ENCODE assay signal across 1 cellular context in genomic region chr14:22897357-22897756, GRCh38.
TF ChIP-seq lines count a peak whose summit lies in the region.

No MANE protein-coding gene starts in this region.

TF ChIP-seq in K562, 482 proteins besides CTCF, POLR2A, EP300 and RAD21 (continued from another document and continues in another):
- TF ChIP-seq, protein P1, sequence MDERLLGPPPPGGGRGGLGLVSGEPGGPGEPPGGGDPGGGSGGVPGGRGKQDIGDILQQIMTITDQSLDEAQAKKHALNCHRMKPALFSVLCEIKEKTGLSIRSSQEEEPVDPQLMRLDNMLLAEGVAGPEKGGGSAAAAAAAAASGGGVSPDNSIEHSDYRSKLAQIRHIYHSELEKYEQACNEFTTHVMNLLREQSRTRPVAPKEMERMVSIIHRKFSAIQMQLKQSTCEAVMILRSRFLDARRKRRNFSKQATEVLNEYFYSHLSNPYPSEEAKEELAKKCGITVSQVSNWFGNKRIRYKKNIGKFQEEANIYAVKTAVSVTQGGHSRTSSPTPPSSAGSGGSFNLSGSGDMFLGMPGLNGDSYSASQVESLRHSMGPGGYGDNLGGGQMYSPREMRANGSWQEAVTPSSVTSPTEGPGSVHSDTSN (CRISPR knock-in tag; IDR thresholded peaks at IDR 0.05; ENCODE audit: low read depth), result no peak
- TF ChIP-seq, protein P1 (tag; conservative IDR thresholded peaks at IDR 0.05; ENCODE audit: low read depth), result no peak
- TF ChIP-seq, protein P2, sequence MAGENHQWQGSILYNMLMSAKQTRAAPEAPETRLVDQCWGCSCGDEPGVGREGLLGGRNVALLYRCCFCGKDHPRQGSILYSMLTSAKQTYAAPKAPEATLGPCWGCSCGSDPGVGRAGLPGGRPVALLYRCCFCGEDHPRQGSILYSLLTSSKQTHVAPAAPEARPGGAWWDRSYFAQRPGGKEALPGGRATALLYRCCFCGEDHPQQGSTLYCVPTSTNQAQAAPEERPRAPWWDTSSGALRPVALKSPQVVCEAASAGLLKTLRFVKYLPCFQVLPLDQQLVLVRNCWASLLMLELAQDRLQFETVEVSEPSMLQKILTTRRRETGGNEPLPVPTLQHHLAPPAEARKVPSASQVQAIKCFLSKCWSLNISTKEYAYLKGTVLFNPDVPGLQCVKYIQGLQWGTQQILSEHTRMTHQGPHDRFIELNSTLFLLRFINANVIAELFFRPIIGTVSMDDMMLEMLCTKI (IDR thresholded peaks at IDR 0.05; ENCODE audit: partially characterized antibody), result no peak
- TF ChIP-seq SMAD1 (IDR thresholded peaks at IDR 0.05; ENCODE audit: low read depth, low read length, partially characterized antibody), result no peak
- TF ChIP-seq, protein P3, sequence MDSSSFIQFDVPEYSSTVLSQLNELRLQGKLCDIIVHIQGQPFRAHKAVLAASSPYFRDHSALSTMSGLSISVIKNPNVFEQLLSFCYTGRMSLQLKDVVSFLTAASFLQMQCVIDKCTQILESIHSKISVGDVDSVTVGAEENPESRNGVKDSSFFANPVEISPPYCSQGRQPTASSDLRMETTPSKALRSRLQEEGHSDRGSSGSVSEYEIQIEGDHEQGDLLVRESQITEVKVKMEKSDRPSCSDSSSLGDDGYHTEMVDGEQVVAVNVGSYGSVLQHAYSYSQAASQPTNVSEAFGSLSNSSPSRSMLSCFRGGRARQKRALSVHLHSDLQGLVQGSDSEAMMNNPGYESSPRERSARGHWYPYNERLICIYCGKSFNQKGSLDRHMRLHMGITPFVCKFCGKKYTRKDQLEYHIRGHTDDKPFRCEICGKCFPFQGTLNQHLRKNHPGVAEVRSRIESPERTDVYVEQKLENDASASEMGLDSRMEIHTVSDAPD (CRISPR knock-in tag; IDR thresholded peaks at IDR 0.05), result no peak
- TF ChIP-seq DACH1 (IDR thresholded peaks at IDR 0.05; ENCODE audit: partially characterized antibody), result no peak
- TF ChIP-seq KLF13 (tag; IDR thresholded peaks at IDR 0.05; ENCODE audit: borderline replicate concordance, low read depth), result no peak
- TF ChIP-seq BRF2 (IDR thresholded peaks at IDR 0.05; ENCODE audit: borderline replicate concordance, insufficient read depth, insufficient read length), result no peak
- TF ChIP-seq ZBTB49 (CRISPR knock-in tag; IDR thresholded peaks at IDR 0.05; ENCODE audit: borderline replicate concordance), result no peak
- TF ChIP-seq E2F1 (CRISPR knock-in tag; IDR thresholded peaks at IDR 0.05), result no peak
- peak; percentile 73; the same call in 1 of the 2 replicates for TF ChIP-seq ZNF274 (IDR thresholded peaks at IDR 0.05; ENCODE audit: borderline replicate concordance, low read depth, low read length)
- TF ChIP-seq, protein P4, sequence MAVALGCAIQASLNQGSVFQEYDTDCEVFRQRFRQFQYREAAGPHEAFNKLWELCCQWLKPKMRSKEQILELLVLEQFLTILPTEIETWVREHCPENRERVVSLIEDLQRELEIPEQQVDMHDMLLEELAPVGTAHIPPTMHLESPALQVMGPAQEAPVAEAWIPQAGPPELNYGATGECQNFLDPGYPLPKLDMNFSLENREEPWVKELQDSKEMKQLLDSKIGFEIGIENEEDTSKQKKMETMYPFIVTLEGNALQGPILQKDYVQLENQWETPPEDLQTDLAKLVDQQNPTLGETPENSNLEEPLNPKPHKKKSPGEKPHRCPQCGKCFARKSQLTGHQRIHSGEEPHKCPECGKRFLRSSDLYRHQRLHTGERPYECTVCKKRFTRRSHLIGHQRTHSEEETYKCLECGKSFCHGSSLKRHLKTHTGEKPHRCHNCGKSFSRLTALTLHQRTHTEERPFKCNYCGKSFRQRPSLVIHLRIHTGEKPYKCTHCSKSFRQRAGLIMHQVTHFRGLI (CRISPR knock-in tag; IDR thresholded peaks at IDR 0.05), result no peak
- no peak for TF ChIP-seq KLF10 (CRISPR knock-in tag; IDR thresholded peaks at IDR 0.05)
- no peak for TF ChIP-seq FIP1L1 (IDR thresholded peaks at IDR 0.05; ENCODE audit: low read depth, low read length, poor library complexity, severe bottlenecking)
- TF ChIP-seq, protein P5, sequence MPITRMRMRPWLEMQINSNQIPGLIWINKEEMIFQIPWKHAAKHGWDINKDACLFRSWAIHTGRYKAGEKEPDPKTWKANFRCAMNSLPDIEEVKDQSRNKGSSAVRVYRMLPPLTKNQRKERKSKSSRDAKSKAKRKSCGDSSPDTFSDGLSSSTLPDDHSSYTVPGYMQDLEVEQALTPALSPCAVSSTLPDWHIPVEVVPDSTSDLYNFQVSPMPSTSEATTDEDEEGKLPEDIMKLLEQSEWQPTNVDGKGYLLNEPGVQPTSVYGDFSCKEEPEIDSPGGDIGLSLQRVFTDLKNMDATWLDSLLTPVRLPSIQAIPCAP (CRISPR knock-in tag; IDR thresholded peaks at IDR 0.05; ENCODE audit: borderline replicate concordance), result no peak
- TF ChIP-seq SP2 (IDR thresholded peaks at IDR 0.05; ENCODE audit: extremely low read depth, low read depth, low read length, poor library complexity, severe bottlenecking), result no peak
- peak; percentile 88 for TF ChIP-seq SMARCA4 (IDR thresholded peaks at IDR 0.05)
- TF ChIP-seq, protein P6, sequence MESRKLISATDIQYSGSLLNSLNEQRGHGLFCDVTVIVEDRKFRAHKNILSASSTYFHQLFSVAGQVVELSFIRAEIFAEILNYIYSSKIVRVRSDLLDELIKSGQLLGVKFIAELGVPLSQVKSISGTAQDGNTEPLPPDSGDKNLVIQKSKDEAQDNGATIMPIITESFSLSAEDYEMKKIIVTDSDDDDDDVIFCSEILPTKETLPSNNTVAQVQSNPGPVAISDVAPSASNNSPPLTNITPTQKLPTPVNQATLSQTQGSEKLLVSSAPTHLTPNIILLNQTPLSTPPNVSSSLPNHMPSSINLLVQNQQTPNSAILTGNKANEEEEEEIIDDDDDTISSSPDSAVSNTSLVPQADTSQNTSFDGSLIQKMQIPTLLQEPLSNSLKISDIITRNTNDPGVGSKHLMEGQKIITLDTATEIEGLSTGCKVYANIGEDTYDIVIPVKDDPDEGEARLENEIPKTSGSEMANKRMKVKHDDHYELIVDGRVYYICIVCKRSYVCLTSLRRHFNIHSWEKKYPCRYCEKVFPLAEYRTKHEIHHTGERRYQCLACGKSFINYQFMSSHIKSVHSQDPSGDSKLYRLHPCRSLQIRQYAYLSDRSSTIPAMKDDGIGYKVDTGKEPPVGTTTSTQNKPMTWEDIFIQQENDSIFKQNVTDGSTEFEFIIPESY (CRISPR knock-in tag; IDR thresholded peaks at IDR 0.05), result no peak
- no peak for TF ChIP-seq SP1 (CRISPR knock-in tag; IDR thresholded peaks at IDR 0.05)
- TF ChIP-seq NR3C1 (CRISPR knock-in tag; IDR thresholded peaks at IDR 0.05), result no peak
- no peak for TF ChIP-seq ZNF717 (CRISPR knock-in tag; IDR thresholded peaks at IDR 0.05)
- TF ChIP-seq TAF7 (tag; IDR thresholded peaks at IDR 0.05), result no peak
- TF ChIP-seq HLTF (IDR thresholded peaks at IDR 0.05), result no peak
- TF ChIP-seq RFX5 (IDR thresholded peaks at IDR 0.05; ENCODE audit: low read depth, low read length), result no peak
- TF ChIP-seq, protein P7, sequence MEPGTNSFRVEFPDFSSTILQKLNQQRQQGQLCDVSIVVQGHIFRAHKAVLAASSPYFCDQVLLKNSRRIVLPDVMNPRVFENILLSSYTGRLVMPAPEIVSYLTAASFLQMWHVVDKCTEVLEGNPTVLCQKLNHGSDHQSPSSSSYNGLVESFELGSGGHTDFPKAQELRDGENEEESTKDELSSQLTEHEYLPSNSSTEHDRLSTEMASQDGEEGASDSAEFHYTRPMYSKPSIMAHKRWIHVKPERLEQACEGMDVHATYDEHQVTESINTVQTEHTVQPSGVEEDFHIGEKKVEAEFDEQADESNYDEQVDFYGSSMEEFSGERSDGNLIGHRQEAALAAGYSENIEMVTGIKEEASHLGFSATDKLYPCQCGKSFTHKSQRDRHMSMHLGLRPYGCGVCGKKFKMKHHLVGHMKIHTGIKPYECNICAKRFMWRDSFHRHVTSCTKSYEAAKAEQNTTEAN (CRISPR knock-in tag; IDR thresholded peaks at IDR 0.05), result no peak
- TF ChIP-seq, protein P8, sequence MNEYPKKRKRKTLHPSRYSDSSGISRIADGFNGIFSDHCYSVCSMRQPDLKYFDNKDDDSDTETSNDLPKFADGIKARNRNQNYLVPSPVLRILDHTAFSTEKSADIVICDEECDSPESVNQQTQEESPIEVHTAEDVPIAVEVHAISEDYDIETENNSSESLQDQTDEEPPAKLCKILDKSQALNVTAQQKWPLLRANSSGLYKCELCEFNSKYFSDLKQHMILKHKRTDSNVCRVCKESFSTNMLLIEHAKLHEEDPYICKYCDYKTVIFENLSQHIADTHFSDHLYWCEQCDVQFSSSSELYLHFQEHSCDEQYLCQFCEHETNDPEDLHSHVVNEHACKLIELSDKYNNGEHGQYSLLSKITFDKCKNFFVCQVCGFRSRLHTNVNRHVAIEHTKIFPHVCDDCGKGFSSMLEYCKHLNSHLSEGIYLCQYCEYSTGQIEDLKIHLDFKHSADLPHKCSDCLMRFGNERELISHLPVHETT (CRISPR knock-in tag; conservative IDR thresholded peaks at IDR 0.05 in 1 of 2, IDR thresholded peaks at IDR 0.05 in 1 of 2), result peak in 1 of 2 experiments; percentile 57; a peak in 1 of 4 replicates
- TF ChIP-seq STAT5A (IDR thresholded peaks at IDR 0.05; ENCODE audit: borderline replicate concordance, low read length), result peak; percentile 88
- no peak for TF ChIP-seq ZNF134 (CRISPR knock-in tag; conservative IDR thresholded peaks at IDR 0.05)
- TF ChIP-seq CHD4 (IDR thresholded peaks at IDR 0.05; ENCODE audit: insufficient read depth, insufficient replicate concordance, low read depth, low read length, poor library complexity, severe bottlenecking), result no peak
- no peak for TF ChIP-seq BDP1 (IDR thresholded peaks at IDR 0.05; ENCODE audit: insufficient read depth, insufficient read length)
- TF ChIP-seq NFRKB (IDR thresholded peaks at IDR 0.05; ENCODE audit: low read depth), result no peak
- TF ChIP-seq SRSF9 (IDR thresholded peaks at IDR 0.05; ENCODE audit: borderline replicate concordance, low read depth, low read length), result no peak
- no peak for TF ChIP-seq TCFL5 (CRISPR knock-in tag; conservative IDR thresholded peaks at IDR 0.05)
- TF ChIP-seq ZNF165 (CRISPR knock-in tag; IDR thresholded peaks at IDR 0.05; ENCODE audit: borderline replicate concordance), result no peak
- no peak for TF ChIP-seq PTTG1 (tag; IDR thresholded peaks at IDR 0.05; ENCODE audit: low read depth)
- TF ChIP-seq E2F8 (IDR thresholded peaks at IDR 0.05; ENCODE audit: low read depth, partially characterized antibody), result no peak
- no peak for TF ChIP-seq ZNF232 (CRISPR knock-in tag; IDR thresholded peaks at IDR 0.05)
- TF ChIP-seq ZEB2 (IDR thresholded peaks at IDR 0.05), result peak; percentile 83
